ENCODE assay signal across 1 cellular context in the genomic region with DNA sequence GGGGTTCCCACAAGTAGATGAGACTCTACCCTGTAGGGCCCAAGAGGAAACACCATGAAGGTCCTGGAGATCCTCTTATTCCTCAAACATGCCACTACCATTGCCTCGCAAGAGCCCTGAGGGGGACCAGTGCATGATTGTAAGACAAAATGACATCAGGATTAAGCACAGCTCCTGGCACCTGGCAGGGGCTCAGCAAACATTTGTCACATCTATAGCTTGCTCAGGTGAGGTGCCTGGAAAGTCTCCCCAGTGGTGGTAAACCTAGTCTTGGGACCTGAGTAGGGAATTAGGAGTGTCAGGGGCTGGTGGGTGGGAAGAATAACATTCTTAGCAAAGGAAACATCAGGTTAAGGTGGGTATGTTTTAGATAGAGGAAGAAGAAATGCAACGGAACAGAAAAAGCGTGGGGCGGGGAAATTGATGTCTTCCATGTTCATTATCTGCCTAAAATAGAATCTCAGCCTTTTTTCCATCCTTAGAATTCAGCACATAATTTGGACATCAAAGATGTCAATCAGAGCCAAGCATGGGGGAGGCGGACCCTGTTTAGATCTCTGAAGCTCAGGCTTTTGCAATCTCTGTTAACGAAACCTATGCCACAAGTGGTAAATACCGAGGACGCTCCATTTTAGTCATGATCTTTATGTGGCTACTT.
TF ChIP-seq lines count a peak whose summit lies in the region.

No MANE protein-coding gene starts in this region.

TF ChIP-seq in HCT116, 20 proteins besides CTCF, POLR2A, EP300 and RAD21 (continued from another document):
- TF ChIP-seq, protein P1, sequence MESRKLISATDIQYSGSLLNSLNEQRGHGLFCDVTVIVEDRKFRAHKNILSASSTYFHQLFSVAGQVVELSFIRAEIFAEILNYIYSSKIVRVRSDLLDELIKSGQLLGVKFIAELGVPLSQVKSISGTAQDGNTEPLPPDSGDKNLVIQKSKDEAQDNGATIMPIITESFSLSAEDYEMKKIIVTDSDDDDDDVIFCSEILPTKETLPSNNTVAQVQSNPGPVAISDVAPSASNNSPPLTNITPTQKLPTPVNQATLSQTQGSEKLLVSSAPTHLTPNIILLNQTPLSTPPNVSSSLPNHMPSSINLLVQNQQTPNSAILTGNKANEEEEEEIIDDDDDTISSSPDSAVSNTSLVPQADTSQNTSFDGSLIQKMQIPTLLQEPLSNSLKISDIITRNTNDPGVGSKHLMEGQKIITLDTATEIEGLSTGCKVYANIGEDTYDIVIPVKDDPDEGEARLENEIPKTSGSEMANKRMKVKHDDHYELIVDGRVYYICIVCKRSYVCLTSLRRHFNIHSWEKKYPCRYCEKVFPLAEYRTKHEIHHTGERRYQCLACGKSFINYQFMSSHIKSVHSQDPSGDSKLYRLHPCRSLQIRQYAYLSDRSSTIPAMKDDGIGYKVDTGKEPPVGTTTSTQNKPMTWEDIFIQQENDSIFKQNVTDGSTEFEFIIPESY (IDR thresholded peaks at IDR 0.05; ENCODE audit: extremely low read depth, insufficient replicate concordance, low read length): no peak
